In genomic region chr6:19852090-19852457, GRCh38 we compare ENCODE assay signal across 1 cellular context.
TF ChIP-seq lines count a peak whose summit lies in the region.

No MANE protein-coding gene starts in this region.

TF ChIP-seq in HepG2, 621 proteins besides CTCF, POLR2A, EP300 and RAD21:
- TF ChIP-seq ZNF329 (CRISPR knock-in tag; IDR thresholded peaks at IDR 0.05; ENCODE audit: low read depth): no peak
- TF ChIP-seq, protein P1, sequence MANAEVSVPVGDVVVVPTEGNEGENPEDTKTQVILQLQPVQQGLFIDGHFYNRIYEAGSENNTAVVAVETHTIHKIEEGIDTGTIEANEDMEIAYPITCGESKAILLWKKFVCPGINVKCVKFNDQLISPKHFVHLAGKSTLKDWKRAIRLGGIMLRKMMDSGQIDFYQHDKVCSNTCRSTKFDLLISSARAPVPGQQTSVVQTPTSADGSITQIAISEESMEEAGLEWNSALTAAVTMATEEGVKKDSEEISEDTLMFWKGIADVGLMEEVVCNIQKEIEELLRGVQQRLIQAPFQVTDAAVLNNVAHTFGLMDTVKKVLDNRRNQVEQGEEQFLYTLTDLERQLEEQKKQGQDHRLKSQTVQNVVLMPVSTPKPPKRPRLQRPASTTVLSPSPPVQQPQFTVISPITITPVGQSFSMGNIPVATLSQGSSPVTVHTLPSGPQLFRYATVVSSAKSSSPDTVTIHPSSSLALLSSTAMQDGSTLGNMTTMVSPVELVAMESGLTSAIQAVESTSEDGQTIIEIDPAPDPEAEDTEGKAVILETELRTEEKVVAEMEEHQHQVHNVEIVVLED (CRISPR knock-in tag; IDR thresholded peaks at IDR 0.05; ENCODE audit: borderline replicate concordance): 0 out of 2 replicates have a peak, but pooled peaks have one; percentile 1
- TF ChIP-seq, protein P2, sequence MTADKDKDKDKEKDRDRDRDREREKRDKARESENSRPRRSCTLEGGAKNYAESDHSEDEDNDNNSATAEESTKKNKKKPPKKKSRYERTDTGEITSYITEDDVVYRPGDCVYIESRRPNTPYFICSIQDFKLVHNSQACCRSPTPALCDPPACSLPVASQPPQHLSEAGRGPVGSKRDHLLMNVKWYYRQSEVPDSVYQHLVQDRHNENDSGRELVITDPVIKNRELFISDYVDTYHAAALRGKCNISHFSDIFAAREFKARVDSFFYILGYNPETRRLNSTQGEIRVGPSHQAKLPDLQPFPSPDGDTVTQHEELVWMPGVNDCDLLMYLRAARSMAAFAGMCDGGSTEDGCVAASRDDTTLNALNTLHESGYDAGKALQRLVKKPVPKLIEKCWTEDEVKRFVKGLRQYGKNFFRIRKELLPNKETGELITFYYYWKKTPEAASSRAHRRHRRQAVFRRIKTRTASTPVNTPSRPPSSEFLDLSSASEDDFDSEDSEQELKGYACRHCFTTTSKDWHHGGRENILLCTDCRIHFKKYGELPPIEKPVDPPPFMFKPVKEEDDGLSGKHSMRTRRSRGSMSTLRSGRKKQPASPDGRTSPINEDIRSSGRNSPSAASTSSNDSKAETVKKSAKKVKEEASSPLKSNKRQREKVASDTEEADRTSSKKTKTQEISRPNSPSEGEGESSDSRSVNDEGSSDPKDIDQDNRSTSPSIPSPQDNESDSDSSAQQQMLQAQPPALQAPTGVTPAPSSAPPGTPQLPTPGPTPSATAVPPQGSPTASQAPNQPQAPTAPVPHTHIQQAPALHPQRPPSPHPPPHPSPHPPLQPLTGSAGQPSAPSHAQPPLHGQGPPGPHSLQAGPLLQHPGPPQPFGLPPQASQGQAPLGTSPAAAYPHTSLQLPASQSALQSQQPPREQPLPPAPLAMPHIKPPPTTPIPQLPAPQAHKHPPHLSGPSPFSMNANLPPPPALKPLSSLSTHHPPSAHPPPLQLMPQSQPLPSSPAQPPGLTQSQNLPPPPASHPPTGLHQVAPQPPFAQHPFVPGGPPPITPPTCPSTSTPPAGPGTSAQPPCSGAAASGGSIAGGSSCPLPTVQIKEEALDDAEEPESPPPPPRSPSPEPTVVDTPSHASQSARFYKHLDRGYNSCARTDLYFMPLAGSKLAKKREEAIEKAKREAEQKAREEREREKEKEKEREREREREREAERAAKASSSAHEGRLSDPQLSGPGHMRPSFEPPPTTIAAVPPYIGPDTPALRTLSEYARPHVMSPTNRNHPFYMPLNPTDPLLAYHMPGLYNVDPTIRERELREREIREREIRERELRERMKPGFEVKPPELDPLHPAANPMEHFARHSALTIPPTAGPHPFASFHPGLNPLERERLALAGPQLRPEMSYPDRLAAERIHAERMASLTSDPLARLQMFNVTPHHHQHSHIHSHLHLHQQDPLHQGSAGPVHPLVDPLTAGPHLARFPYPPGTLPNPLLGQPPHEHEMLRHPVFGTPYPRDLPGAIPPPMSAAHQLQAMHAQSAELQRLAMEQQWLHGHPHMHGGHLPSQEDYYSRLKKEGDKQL (CRISPR knock-in tag; IDR thresholded peaks at IDR 0.05; ENCODE audit: low read depth): 0 out of 2 replicates have a peak, but pooled peaks have one; percentile 3
TF ChIP-seq in HepG2: peak in this region for 2.
